8 cellular contexts compared by ENCODE assay signal in the genomic region with DNA sequence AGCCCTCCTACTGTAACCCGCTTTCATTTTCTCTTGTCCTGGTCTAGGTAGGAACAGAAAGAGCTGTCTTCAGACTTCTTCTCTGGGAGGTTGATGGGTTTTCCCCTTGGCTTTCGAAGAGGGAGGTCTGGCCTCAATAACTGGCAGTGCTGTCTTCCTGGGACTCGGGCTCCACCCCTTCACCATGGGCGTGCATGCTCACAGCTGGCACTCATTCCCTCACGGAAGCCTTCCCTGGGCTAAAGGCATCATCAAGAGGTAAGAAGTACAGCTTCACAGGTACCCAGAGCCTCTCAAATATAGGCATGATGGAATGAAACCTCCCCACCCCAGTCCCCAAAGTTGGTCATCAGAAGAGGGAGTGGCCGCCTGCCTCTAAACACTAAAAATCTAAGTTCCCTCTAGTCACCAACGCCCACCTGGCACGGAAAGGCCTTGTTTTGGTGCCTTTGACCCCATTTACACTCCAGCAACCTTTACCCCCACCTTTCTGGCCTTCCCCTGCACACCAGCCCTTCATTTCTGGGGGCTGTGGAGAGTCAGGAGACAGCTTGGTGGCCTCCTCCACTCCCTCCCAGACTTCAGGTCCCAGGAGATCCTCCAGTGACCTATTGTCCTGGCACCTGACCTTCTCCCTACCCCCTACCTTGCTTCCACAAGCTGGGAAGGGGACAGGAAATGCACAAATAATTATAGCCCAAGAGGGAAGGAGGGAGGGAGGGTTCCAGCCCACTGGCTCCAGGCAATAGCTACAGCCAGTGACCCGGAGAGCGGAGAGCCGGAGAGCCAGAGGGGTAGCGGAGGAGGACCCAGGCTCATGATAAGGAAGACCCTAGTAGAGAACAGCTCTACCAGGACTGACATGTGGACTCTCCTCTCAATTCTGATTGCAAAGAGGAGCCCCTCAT. TPM values are rescaled to one million over a fixed set of nuclear protein-coding genes. Genes with fewer than 3 reads are reported as not detected.
DNase-seq lines count a peak whose midpoint lies in the region; ATAC-seq and TF ChIP-seq lines count a peak whose summit lies in the region.

No MANE protein-coding gene starts in this region.

- H3K9me3 ChIP-seq in CD4-positive, CD25-positive, alpha-beta regulatory T cell (ENCODE audit: control insufficient read depth in 2 of 2, low read length in 2 of 2) = no peaks in the 10 kb centered on the region
- no peaks in the 10 kb centered on the region for H3K9me3 ChIP-seq in gastrocnemius medialis

- intact Hi-C loops in gastrocnemius medialis (cut with DNase I; ENCODE audit: low total_unique reads) = loop anchor here (5.0 kb wide), 1 partner anchor 39 kb away; no protein-coding TSS in a partner anchor

- no peak overlapping the region for H3K27ac ChIP-seq in CD4-positive, CD25-positive, alpha-beta regulatory T cell (ENCODE audit: insufficient read depth, low read length, poor library complexity, severe bottlenecking)
- H3K27ac ChIP-seq in gastrocnemius medialis = peak overlapping the region; percentile 75 to 90 (median 78)
- H3K27ac ChIP-seq in foreskin keratinocyte = no peak overlapping the region

- in situ Hi-C loops in gastrocnemius medialis (cut with MboI; ENCODE audit: low sequenced_read_pairs in 4 of 4) = no loop called here

- TF ChIP-seq POLR2A in gastrocnemius medialis (IDR thresholded peaks at IDR 0.05) = no peak

- H3K4me1 Mint-ChIP-seq in CD4-positive, CD25-positive, alpha-beta regulatory T cell = peaks cover 6 to 38% (median 16%) of the 10 kb centered on the region in 4 donors
- H3K4me1 Mint-ChIP-seq in brain = peaks cover 59% of the 10 kb centered on the region

- ATAC-seq in CD4-positive, CD25-positive, alpha-beta regulatory T cell (ENCODE audit: low read depth in 2 of 2) = no peak
- ATAC-seq in GM19035 (IDR thresholded peaks at IDR 0.05; ENCODE audit: unreplicated experiment) = peak; percentile 71
- ATAC-seq in HG03108 (IDR thresholded peaks at IDR 0.05; ENCODE audit: unreplicated experiment) = peak; percentile 75
- no peak for ATAC-seq in gastrocnemius medialis
- ATAC-seq in foreskin keratinocyte = no peak

- peak overlapping the region; percentile 8 to 89 (median 31) for H3K27ac Mint-ChIP-seq in CD4-positive, CD25-positive, alpha-beta regulatory T cell
- peak overlapping the region in 1 of 5 experiments; percentile 51 for H3K27ac Mint-ChIP-seq in brain

- H3K36me3 ChIP-seq in CD4-positive, CD25-positive, alpha-beta regulatory T cell (ENCODE audit: control insufficient read depth, insufficient read depth, low read length) = no peaks in the 10 kb centered on the region
- H3K36me3 ChIP-seq in gastrocnemius medialis = no peaks in the 10 kb centered on the region

- H3K4me3 Mint-ChIP-seq in CD4-positive, CD25-positive, alpha-beta regulatory T cell = peak overlapping the region in 2 of 4 donors; percentile 4 to 39
- peak overlapping the region in 3 of 5 experiments; percentile 24 to 38 (median 33) for H3K4me3 Mint-ChIP-seq in brain

- no peaks in the 10 kb centered on the region for H3K27me3 ChIP-seq in CD4-positive, CD25-positive, alpha-beta regulatory T cell (ENCODE audit: control insufficient read depth, insufficient read depth, low read length)
- H3K27me3 ChIP-seq in gastrocnemius medialis = no peaks in the 10 kb centered on the region
- no peaks in the 10 kb centered on the region for H3K27me3 ChIP-seq in foreskin keratinocyte

- peaks cover 4% of the 10 kb centered on the region for H3K27me3 Mint-ChIP-seq in CD4-positive, CD25-positive, alpha-beta regulatory T cell
- peaks cover 3% of the 10 kb centered on the region for H3K27me3 Mint-ChIP-seq in brain

- peak overlapping the region; percentile 38 for H3K4me3 ChIP-seq in CD4-positive, CD25-positive, alpha-beta regulatory T cell (ENCODE audit: low read depth, low read length)
- peak overlapping the region; percentile 62 to 91 (median 72) for H3K4me3 ChIP-seq in gastrocnemius medialis

- H3K4me1 ChIP-seq in CD4-positive, CD25-positive, alpha-beta regulatory T cell (ENCODE audit: control insufficient read depth, insufficient read depth, low read length, poor library complexity, severe bottlenecking) = peaks cover 26% of the 10 kb centered on the region
- H3K4me1 ChIP-seq in gastrocnemius medialis = peaks cover 41 to 50% of the 10 kb centered on the region in 2 donors
- H3K4me1 ChIP-seq in foreskin keratinocyte = peaks cover 36% of the 10 kb centered on the region

- DNase-seq in CD4-positive, CD25-positive, alpha-beta regulatory T cell = peak in 1 of 3 donors; percentile 44
- DNase-seq in gastrocnemius medialis (no peak), foreskin keratinocyte (no peak), retina (no peak), A172 (ENCODE audit: low spot score) (no peak)

- H3K36me3 Mint-ChIP-seq in CD4-positive, CD25-positive, alpha-beta regulatory T cell = no peaks in the 10 kb centered on the region
- H3K36me3 Mint-ChIP-seq in brain = no peaks in the 10 kb centered on the region

- peaks cover 0 to 2% (median 0%) of the 10 kb centered on the region in 7 donors for H3K9me3 Mint-ChIP-seq in CD4-positive, CD25-positive, alpha-beta regulatory T cell
- peaks cover 0 to 2% (median 0%) of the 10 kb centered on the region in 5 experiments for H3K9me3 Mint-ChIP-seq in brain

- TF ChIP-seq CTCF in brain (conservative IDR thresholded peaks at IDR 0.05) (no peak), gastrocnemius medialis (IDR thresholded peaks at IDR 0.05 in 4 of 5, conservative IDR thresholded peaks at IDR 0.05 in 1 of 5) (no peak), foreskin keratinocyte (conservative IDR thresholded peaks at IDR 0.05) (no peak)

RNA-seq across cellular contexts. Expression of a gene that starts 2.8 kb away (rescaled TPM):
- total RNA-seq in CD4-positive, CD25-positive, alpha-beta regulatory T cell = 0.79 TPM
- under 1 TPM in 2 of 4 donors, not detected in 2; 0.10 to 0.14 TPM for polyA plus RNA-seq in CD4-positive, CD25-positive, alpha-beta regulatory T cell
- 10.3 TPM for polyA plus RNA-seq in brain (ENCODE audit: insufficient read depth, low read depth, low replicate concordance)
- 10 to 100 TPM; 17.0 to 27.0 (median 22.3) TPM for total RNA-seq in gastrocnemius medialis
- 7.7 and 8.1 TPM in 2 replicates for total RNA-seq in foreskin keratinocyte
- 6.0 and 6.5 TPM in 2 replicates for polyA plus RNA-seq in foreskin keratinocyte
- total RNA-seq in A172 (2014; rRNA removed; shearing (Covaris generic)) = 1.3 and 1.4 TPM in 2 replicates

RNA-seq across cellular contexts. Expression of a gene that starts 17.1 kb away (rescaled TPM):
- 4.9 TPM for total RNA-seq in CD4-positive, CD25-positive, alpha-beta regulatory T cell
- polyA plus RNA-seq in CD4-positive, CD25-positive, alpha-beta regulatory T cell = 10 to 100 TPM in 1 of 4 donors, 1 to 10 TPM in 3; 7.3 to 12.7 (median 8.7) TPM
- polyA plus RNA-seq in brain (ENCODE audit: insufficient read depth, low read depth, low replicate concordance) = 77.4 TPM
- 10 to 100 TPM; 28.3 to 62.6 (median 45.6) TPM for total RNA-seq in gastrocnemius medialis
- 14.5 and 14.9 TPM in 2 replicates for total RNA-seq in foreskin keratinocyte
- 12.0 and 13.2 TPM in 2 replicates for polyA plus RNA-seq in foreskin keratinocyte
- total RNA-seq in A172 (2014; rRNA removed; shearing (Covaris generic)) = 4.3 and 10.0 TPM in 2 replicates

RNA-seq across cellular contexts. Expression of a gene that starts 30.6 kb away (rescaled TPM):
- total RNA-seq in CD4-positive, CD25-positive, alpha-beta regulatory T cell = not detected
- under 1 TPM in 1 of 4 donors, not detected in 3; 0.45 TPM for polyA plus RNA-seq in CD4-positive, CD25-positive, alpha-beta regulatory T cell
- polyA plus RNA-seq in brain (ENCODE audit: insufficient read depth, low read depth, low replicate concordance) (0.80 TPM), foreskin keratinocyte (0.14 and 0.21 TPM in 2 replicates)
- total RNA-seq in gastrocnemius medialis (under 1 TPM in 1 of 4 donors, not detected in 3; 0.16 TPM), foreskin keratinocyte (0.28 and 0.34 TPM in 2 replicates)
- total RNA-seq in A172 (2014; rRNA removed; shearing (Covaris generic)) = not detected in 2 replicates

RNA-seq across cellular contexts. Expression of a gene that starts 50.1 kb away (rescaled TPM):
- total RNA-seq in CD4-positive, CD25-positive, alpha-beta regulatory T cell = 34.5 TPM
- 10 to 100 TPM; 31.5 to 40.2 (median 32.8) TPM for polyA plus RNA-seq in CD4-positive, CD25-positive, alpha-beta regulatory T cell
- polyA plus RNA-seq in brain (ENCODE audit: insufficient read depth, low read depth, low replicate concordance) = 6.2 TPM
- 10 to 100 TPM; 15.1 to 24.8 (median 20.5) TPM for total RNA-seq in gastrocnemius medialis
- total RNA-seq in foreskin keratinocyte = 27.8 and 29.7 TPM in 2 replicates
- 14.7 and 16.3 TPM in 2 replicates for polyA plus RNA-seq in foreskin keratinocyte
- 27.7 and 44.8 TPM in 2 replicates for total RNA-seq in A172 (2014; rRNA removed; shearing (Covaris generic))

Comparison
In these comparisons a context has a peak if more than half of its experiments do, and no peak if none do; other contexts are left out.
1. ATAC-seq: peak in GM19035 (single experiment) and HG03108 (single experiment); none in CD4-positive, CD25-positive, alpha-beta regulatory T cell (0 of 2), gastrocnemius medialis (0 of 2) and foreskin keratinocyte (single experiment).
2. H3K27ac ChIP-seq: peak in gastrocnemius medialis (4 of 4); none in CD4-positive, CD25-positive, alpha-beta regulatory T cell (single experiment) and foreskin keratinocyte (single experiment).